In genomic region chr1:39955547-39956539, GRCh38 we compare ENCODE assay signal across 2 cellular contexts.
TF ChIP-seq lines count a peak whose summit lies in the region.

No MANE protein-coding gene starts in this region.

TF ChIP-seq in HCT116, 20 proteins besides CTCF, POLR2A, EP300 and RAD21:
- TF ChIP-seq MAX (IDR thresholded peaks at IDR 0.05): peak; percentile 36; the same call in 1 of the 2 replicates
- TF ChIP-seq EZH2phosphoT487 (IDR thresholded peaks at IDR 0.05; ENCODE audit: borderline replicate concordance): no peak
- no peak for TF ChIP-seq FOSL1 (IDR thresholded peaks at IDR 0.05; ENCODE audit: low read depth)
- no peak for TF ChIP-seq SP1 (IDR thresholded peaks at IDR 0.05; ENCODE audit: low read depth)
- TF ChIP-seq POLR2AphosphoS5 (IDR thresholded peaks at IDR 0.05; ENCODE audit: low read depth, low read length): no peak
- no peak for TF ChIP-seq ELF1 (IDR thresholded peaks at IDR 0.05; ENCODE audit: borderline replicate concordance, low read depth)
- TF ChIP-seq EGR1 (IDR thresholded peaks at IDR 0.05; ENCODE audit: low read depth): peak; percentile 25; the same call in 1 of the 2 replicates
- TF ChIP-seq, protein P1, sequence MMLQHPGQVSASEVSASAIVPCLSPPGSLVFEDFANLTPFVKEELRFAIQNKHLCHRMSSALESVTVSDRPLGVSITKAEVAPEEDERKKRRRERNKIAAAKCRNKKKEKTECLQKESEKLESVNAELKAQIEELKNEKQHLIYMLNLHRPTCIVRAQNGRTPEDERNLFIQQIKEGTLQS (IDR thresholded peaks at IDR 0.05): no peak
- TF ChIP-seq YY1 (IDR thresholded peaks at IDR 0.05; ENCODE audit: extremely low read depth, insufficient replicate concordance, low read depth, low read length): no peak
- TF ChIP-seq REST (IDR thresholded peaks at IDR 0.05; ENCODE audit: low read depth): no peak
- TF ChIP-seq JUND (IDR thresholded peaks at IDR 0.05): no peak
- TF ChIP-seq ZBTB33 (IDR thresholded peaks at IDR 0.05; ENCODE audit: extremely low read depth, insufficient replicate concordance, low read length): no peak
- no peak for TF ChIP-seq CEBPB (IDR thresholded peaks at IDR 0.05; ENCODE audit: low read depth)
- TF ChIP-seq ZFX (IDR thresholded peaks at IDR 0.05): no peak
- no peak for TF ChIP-seq ZNF274 (IDR thresholded peaks at IDR 0.05; ENCODE audit: low read depth, low read length)
- TF ChIP-seq EZH2 (IDR thresholded peaks at IDR 0.05): no peak
- TF ChIP-seq CBX3 (IDR thresholded peaks at IDR 0.05; ENCODE audit: low read depth): no peak

TF ChIP-seq in K562, 482 proteins besides CTCF, POLR2A, EP300 and RAD21:
- TF ChIP-seq ZBTB11 (CRISPR knock-in tag; IDR thresholded peaks at IDR 0.05) (no peak), ZNF583 (CRISPR knock-in tag; IDR thresholded peaks at IDR 0.05) (no peak), ZNF79 (CRISPR knock-in tag; IDR thresholded peaks at IDR 0.05; ENCODE audit: low read depth) (no peak), EGR1 (conservative IDR thresholded peaks at IDR 0.05) (peak; percentile 49), HNRNPH1 (optimal IDR thresholded peaks at IDR 0.05; ENCODE audit: low read depth, low read length) (no peak), JUND (IDR thresholded peaks at IDR 0.05; ENCODE audit: borderline replicate concordance, low read depth, low read length) (no peak), JUND (tag; IDR thresholded peaks at IDR 0.05; ENCODE audit: borderline replicate concordance, low read depth, low read length) (no peak), BMI1 (IDR thresholded peaks at IDR 0.05; ENCODE audit: low read length) (no peak), E2F1 (CRISPR knock-in tag; IDR thresholded peaks at IDR 0.05) (no peak), SAP30 (IDR thresholded peaks at IDR 0.05; ENCODE audit: borderline replicate concordance, insufficient read depth, low read depth, low read length, poor library complexity, severe bottlenecking) (no peak), ZNF511 (CRISPR knock-in tag; IDR thresholded peaks at IDR 0.05) (0 out of 2 replicates have a peak, but pooled peaks have one; percentile 26), MCM2 (IDR thresholded peaks at IDR 0.05; ENCODE audit: low read depth) (no peak), SIN3B (IDR thresholded peaks at IDR 0.05; ENCODE audit: low read depth) (no peak), YBX1 (IDR thresholded peaks at IDR 0.05) (no peak)
- TF ChIP-seq, protein P2, sequence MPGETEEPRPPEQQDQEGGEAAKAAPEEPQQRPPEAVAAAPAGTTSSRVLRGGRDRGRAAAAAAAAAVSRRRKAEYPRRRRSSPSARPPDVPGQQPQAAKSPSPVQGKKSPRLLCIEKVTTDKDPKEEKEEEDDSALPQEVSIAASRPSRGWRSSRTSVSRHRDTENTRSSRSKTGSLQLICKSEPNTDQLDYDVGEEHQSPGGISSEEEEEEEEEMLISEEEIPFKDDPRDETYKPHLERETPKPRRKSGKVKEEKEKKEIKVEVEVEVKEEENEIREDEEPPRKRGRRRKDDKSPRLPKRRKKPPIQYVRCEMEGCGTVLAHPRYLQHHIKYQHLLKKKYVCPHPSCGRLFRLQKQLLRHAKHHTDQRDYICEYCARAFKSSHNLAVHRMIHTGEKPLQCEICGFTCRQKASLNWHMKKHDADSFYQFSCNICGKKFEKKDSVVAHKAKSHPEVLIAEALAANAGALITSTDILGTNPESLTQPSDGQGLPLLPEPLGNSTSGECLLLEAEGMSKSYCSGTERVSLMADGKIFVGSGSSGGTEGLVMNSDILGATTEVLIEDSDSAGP (CRISPR knock-in tag; IDR thresholded peaks at IDR 0.05): peak; percentile 91
- TF ChIP-seq, protein P3, sequence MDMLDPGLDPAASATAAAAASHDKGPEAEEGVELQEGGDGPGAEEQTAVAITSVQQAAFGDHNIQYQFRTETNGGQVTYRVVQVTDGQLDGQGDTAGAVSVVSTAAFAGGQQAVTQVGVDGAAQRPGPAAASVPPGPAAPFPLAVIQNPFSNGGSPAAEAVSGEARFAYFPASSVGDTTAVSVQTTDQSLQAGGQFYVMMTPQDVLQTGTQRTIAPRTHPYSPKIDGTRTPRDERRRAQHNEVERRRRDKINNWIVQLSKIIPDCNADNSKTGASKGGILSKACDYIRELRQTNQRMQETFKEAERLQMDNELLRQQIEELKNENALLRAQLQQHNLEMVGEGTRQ (CRISPR knock-in tag; IDR thresholded peaks at IDR 0.05): 0 out of 2 replicates have a peak, but pooled peaks have one; percentile 21
- TF ChIP-seq, protein P4, sequence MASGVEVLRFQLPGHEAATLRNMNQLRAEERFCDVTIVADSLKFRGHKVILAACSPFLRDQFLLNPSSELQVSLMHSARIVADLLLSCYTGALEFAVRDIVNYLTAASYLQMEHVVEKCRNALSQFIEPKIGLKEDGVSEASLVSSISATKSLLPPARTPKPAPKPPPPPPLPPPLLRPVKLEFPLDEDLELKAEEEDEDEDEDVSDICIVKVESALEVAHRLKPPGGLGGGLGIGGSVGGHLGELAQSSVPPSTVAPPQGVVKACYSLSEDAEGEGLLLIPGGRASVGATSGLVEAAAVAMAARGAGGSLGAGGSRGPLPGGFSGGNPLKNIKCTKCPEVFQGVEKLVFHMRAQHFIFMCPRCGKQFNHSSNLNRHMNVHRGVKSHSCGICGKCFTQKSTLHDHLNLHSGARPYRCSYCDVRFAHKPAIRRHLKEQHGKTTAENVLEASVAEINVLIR (CRISPR knock-in tag; IDR thresholded peaks at IDR 0.05): no peak
- TF ChIP-seq, protein P5, sequence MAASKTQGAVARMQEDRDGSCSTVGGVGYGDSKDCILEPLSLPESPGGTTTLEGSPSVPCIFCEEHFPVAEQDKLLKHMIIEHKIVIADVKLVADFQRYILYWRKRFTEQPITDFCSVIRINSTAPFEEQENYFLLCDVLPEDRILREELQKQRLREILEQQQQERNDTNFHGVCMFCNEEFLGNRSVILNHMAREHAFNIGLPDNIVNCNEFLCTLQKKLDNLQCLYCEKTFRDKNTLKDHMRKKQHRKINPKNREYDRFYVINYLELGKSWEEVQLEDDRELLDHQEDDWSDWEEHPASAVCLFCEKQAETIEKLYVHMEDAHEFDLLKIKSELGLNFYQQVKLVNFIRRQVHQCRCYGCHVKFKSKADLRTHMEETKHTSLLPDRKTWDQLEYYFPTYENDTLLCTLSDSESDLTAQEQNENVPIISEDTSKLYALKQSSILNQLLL (CRISPR knock-in tag; IDR thresholded peaks at IDR 0.05; ENCODE audit: borderline replicate concordance): no peak
